In the genomic region with DNA sequence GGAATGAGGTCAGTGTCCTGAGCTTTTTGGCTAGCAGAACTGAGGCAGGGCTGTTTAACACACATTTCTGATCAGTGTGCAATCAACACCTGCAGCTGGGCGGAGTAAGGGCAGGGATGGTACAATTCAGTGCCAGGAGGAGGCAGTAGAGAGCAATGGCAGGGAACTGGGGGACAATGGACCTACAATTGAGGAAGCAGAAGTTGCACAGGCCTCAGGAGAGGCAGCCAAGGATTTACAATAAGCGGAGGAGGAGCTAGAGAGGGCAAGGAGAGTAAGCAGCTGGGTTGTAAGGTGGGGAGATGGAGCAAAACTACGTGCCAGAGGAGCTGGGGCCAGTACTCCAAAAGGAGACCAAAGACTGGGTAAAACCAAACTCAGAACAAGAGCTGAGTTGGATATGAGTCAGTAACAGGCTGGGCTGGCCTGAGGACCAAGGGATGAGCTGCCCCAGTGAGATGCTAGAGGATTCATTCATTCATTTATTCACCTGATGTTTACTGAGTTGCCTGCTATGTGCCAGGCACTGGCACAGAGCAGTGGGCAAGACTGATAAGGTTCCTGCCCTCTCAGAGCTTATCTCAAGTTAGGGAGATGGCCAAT, we compare ENCODE assay signal across 1 cellular context.
TF ChIP-seq lines count a peak whose summit lies in the region.

No MANE protein-coding gene starts in this region.

TF ChIP-seq in K562, 482 proteins besides CTCF, POLR2A, EP300 and RAD21 (continued from another document and continues in another):
- TF ChIP-seq ZNF444 (CRISPR knock-in tag; IDR thresholded peaks at IDR 0.05) = no peak
- TF ChIP-seq FOSL1 (tag; conservative IDR thresholded peaks at IDR 0.05) = no peak
- no peak for TF ChIP-seq PCBP2 (IDR thresholded peaks at IDR 0.05; ENCODE audit: low read depth, low read length, poor library complexity, severe bottlenecking)
- TF ChIP-seq, protein P1, sequence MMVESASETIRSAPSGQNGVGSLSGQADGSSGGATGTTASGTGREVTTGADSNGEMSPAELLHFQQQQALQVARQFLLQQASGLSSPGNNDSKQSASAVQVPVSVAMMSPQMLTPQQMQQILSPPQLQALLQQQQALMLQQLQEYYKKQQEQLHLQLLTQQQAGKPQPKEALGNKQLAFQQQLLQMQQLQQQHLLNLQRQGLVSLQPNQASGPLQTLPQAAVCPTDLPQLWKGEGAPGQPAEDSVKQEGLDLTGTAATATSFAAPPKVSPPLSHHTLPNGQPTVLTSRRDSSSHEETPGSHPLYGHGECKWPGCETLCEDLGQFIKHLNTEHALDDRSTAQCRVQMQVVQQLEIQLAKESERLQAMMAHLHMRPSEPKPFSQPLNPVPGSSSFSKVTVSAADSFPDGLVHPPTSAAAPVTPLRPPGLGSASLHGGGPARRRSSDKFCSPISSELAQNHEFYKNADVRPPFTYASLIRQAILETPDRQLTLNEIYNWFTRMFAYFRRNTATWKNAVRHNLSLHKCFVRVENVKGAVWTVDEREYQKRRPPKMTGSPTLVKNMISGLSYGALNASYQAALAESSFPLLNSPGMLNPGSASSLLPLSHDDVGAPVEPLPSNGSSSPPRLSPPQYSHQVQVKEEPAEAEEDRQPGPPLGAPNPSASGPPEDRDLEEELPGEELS (CRISPR knock-in tag; IDR thresholded peaks at IDR 0.05; ENCODE audit: borderline replicate concordance) = no peak
- TF ChIP-seq LCOR (CRISPR knock-in tag; IDR thresholded peaks at IDR 0.05) = no peak
- no peak for TF ChIP-seq GMEB1 (CRISPR knock-in tag; IDR thresholded peaks at IDR 0.05)
- peak; percentile 43 for TF ChIP-seq ZFX (CRISPR knock-in tag; IDR thresholded peaks at IDR 0.05)
- peak; percentile 85 for TF ChIP-seq SOX6 (IDR thresholded peaks at IDR 0.05)
- TF ChIP-seq ZFP30 (CRISPR knock-in tag; IDR thresholded peaks at IDR 0.05; ENCODE audit: borderline replicate concordance) = no peak
- TF ChIP-seq, protein P2, sequence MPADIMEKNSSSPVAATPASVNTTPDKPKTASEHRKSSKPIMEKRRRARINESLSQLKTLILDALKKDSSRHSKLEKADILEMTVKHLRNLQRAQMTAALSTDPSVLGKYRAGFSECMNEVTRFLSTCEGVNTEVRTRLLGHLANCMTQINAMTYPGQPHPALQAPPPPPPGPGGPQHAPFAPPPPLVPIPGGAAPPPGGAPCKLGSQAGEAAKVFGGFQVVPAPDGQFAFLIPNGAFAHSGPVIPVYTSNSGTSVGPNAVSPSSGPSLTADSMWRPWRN (IDR thresholded peaks at IDR 0.05; ENCODE audit: low read depth) = no peak
- TF ChIP-seq DNMT1 (IDR thresholded peaks at IDR 0.05) = no peak
- no peak for TF ChIP-seq ZNF780A (CRISPR knock-in tag; IDR thresholded peaks at IDR 0.05)
- no peak for TF ChIP-seq KHSRP (IDR thresholded peaks at IDR 0.05)
- TF ChIP-seq ZNF717 (CRISPR knock-in tag; IDR thresholded peaks at IDR 0.05) = no peak
- TF ChIP-seq CTBP1 (IDR thresholded peaks at IDR 0.05; ENCODE audit: borderline replicate concordance) = peak; percentile 79
- TF ChIP-seq SP1 (CRISPR knock-in tag; IDR thresholded peaks at IDR 0.05) = no peak
- TF ChIP-seq, protein P3, sequence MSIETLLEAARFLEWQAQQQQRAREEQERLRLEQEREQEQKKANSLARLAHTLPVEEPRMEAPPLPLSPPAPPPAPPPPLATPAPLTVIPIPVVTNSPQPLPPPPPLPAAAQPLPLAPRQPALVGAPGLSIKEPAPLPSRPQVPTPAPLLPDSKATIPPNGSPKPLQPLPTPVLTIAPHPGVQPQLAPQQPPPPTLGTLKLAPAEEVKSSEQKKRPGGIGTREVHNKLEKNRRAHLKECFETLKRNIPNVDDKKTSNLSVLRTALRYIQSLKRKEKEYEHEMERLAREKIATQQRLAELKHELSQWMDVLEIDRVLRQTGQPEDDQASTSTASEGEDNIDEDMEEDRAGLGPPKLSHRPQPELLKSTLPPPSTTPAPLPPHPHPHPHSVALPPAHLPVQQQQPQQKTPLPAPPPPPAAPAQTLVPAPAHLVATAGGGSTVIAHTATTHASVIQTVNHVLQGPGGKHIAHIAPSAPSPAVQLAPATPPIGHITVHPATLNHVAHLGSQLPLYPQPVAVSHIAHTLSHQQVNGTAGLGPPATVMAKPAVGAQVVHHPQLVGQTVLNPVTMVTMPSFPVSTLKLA (conservative IDR thresholded peaks at IDR 0.05) = no peak
- no peak for TF ChIP-seq JUNB (CRISPR knock-in tag; conservative IDR thresholded peaks at IDR 0.05)
- TF ChIP-seq EHMT2 (IDR thresholded peaks at IDR 0.05) = peak; percentile 69; the same call in 1 of the 2 replicates
- TF ChIP-seq PHF8 (IDR thresholded peaks at IDR 0.05; ENCODE audit: borderline replicate concordance, low read length) = no peak
- TF ChIP-seq JUND (IDR thresholded peaks at IDR 0.05; ENCODE audit: borderline replicate concordance, low read depth, low read length) = 0 out of 2 replicates have a peak, but pooled peaks have one; percentile 27
- no peak; the same call in 2 of the 3 replicates for TF ChIP-seq JUND (tag; IDR thresholded peaks at IDR 0.05; ENCODE audit: borderline replicate concordance, low read depth, low read length)
- TF ChIP-seq DEAF1 (CRISPR knock-in tag; IDR thresholded peaks at IDR 0.05) = peak; percentile 64
- TF ChIP-seq TCF3 (CRISPR knock-in tag; IDR thresholded peaks at IDR 0.05) = no peak
- TF ChIP-seq ILK (tag; IDR thresholded peaks at IDR 0.05; ENCODE audit: borderline replicate concordance, low read depth) = no peak
- no peak for TF ChIP-seq PHTF2 (CRISPR knock-in tag; IDR thresholded peaks at IDR 0.05)
- no peak for TF ChIP-seq NRF1 (conservative IDR thresholded peaks at IDR 0.05 in 1 of 2, IDR thresholded peaks at IDR 0.05 in 1 of 2)
- no peak for TF ChIP-seq YBX1 (IDR thresholded peaks at IDR 0.05)
- TF ChIP-seq MYBL2 (IDR thresholded peaks at IDR 0.05; ENCODE audit: low read depth) = no peak
- TF ChIP-seq MYBL2 (CRISPR knock-in tag; IDR thresholded peaks at IDR 0.05; ENCODE audit: borderline replicate concordance) = no peak
- 0 out of 2 replicates have a peak, but pooled peaks have one; percentile 50 for TF ChIP-seq NBN (IDR thresholded peaks at IDR 0.05; ENCODE audit: low read depth)
- no peak for TF ChIP-seq MGA (IDR thresholded peaks at IDR 0.05)
- TF ChIP-seq, protein P4, sequence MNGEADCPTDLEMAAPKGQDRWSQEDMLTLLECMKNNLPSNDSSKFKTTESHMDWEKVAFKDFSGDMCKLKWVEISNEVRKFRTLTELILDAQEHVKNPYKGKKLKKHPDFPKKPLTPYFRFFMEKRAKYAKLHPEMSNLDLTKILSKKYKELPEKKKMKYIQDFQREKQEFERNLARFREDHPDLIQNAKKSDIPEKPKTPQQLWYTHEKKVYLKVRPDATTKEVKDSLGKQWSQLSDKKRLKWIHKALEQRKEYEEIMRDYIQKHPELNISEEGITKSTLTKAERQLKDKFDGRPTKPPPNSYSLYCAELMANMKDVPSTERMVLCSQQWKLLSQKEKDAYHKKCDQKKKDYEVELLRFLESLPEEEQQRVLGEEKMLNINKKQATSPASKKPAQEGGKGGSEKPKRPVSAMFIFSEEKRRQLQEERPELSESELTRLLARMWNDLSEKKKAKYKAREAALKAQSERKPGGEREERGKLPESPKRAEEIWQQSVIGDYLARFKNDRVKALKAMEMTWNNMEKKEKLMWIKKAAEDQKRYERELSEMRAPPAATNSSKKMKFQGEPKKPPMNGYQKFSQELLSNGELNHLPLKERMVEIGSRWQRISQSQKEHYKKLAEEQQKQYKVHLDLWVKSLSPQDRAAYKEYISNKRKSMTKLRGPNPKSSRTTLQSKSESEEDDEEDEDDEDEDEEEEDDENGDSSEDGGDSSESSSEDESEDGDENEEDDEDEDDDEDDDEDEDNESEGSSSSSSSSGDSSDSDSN (IDR thresholded peaks at IDR 0.05; ENCODE audit: borderline replicate concordance in 1 of 2, low read depth in 2 of 2, low read length in 2 of 2) = no peak
- TF ChIP-seq HDAC1 (IDR thresholded peaks at IDR 0.05) = peak in 1 of 2 experiments; percentile 59; a peak in 1 of 4 replicates
